Comparison of ENCODE assay signal across 7 cellular contexts in the genomic region with DNA sequence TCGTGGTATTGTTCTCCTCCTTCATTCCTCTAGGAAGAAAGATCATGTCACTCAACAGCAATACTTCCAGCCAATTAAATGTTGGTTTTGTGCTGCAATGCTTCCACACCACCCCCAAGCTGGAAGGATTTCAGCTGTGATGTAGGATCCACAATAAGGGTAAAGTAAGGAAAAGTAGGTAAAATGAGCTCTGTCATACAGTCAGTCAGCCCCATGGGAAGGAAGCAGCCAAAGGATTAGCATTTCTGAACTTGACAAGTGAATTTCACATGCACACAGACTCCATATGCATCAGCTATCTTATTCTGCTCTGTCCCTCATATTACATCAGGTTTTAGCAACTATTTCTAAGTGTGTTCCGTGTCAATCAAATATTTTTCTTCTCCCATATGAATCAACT.
"Had no signal": no experiment of that assay in that cellular context is flagged by ENCODE, and none has a peak within 500 bp of the region (broad histone marks: within the 10 kb centered on the region; RNA-seq: fewer than 3 reads in every experiment).

No MANE protein-coding gene starts in this region.

- H3K36me3 ChIP-seq: HAP-1 had no signal

- ATAC-seq: HCT116 had no signal

- H3K9me3 ChIP-seq: HAP-1 had no signal

- H3K4me3 ChIP-seq: GM23248, HAP-1 had no signal

- DNase-seq: GM23248, GOT3, H7, IMR-90, KBM-7 had no signal
